ENCODE assay signal across 11 cellular contexts in genomic region chr12:54432815-54433164, GRCh38. TPM values are rescaled to one million over a fixed set of nuclear protein-coding genes. Genes with fewer than 3 reads are reported as not detected.
A peak's percentile ranks its signal among the peaks of the same experiment; 100 is the strongest.
DNase-seq lines count a peak whose midpoint lies in the region; ATAC-seq, FAIRE-seq and TF ChIP-seq lines count a peak whose summit lies in the region.
"Had no signal": no experiment of that assay in that cellular context is flagged by ENCODE, and none has a peak within 500 bp of the region (broad histone marks: within the 10 kb centered on the region; RNA-seq: fewer than 3 reads in every experiment).

No MANE protein-coding gene starts in this region.

- H2AK5ac ChIP-seq in H1 (ENCODE audit: low read depth, low read length), result peak overlapping the region; percentile 66; the same call in 1 of the 2 replicates

- H3K79me2 ChIP-seq in H1 (ENCODE audit: control insufficient read depth in 1 of 2, insufficient read depth in 2 of 2, low read length in 2 of 2), result no peaks in the 10 kb centered on the region

- H2AFZ ChIP-seq in H1 (ENCODE audit: low read length), result no peak overlapping the region

- TF ChIP-seq CTCF in heart right ventricle (IDR thresholded peaks at IDR 0.05) (no peak), H1 (IDR thresholded peaks at IDR 0.05; ENCODE audit: control extremely low read depth in 1 of 3, insufficient read depth in 1 of 3, low read depth in 1 of 3, low read length in 3 of 3) (no peak), uterus (IDR thresholded peaks at IDR 0.05) (no peak)

- POLR2A ChIA-PET in H1 (lab: Charles Lee; ENCODE audit: partially characterized antibody), result interaction anchor here (1.3 to 1.8 kb wide), 3 partner anchors 17 to 152 kb away, joined by 3 to 8 read pairs (median 4); no protein-coding TSS in a partner anchor
- POLR2A ChIA-PET in naive thymus-derived CD4-positive, alpha-beta T cell (lab: Charles Lee), result interaction anchor here (0.6 to 1.4 kb wide), 5 partner anchors 20 to 194 kb away, joined by 3 to 4 read pairs (median 3); no protein-coding TSS in a partner anchor

- H3K23me2 ChIP-seq in H1 (ENCODE audit: low read depth, low read length), result no peaks in the 10 kb centered on the region

- peaks cover 0 to 9% (median 0%) of the 10 kb centered on the region in 5 donors for H3K27me3 Mint-ChIP-seq in naive thymus-derived CD4-positive, alpha-beta T cell

- H3K14ac ChIP-seq in H1 (ENCODE audit: insufficient read length), result no peak overlapping the region

- H4K8ac ChIP-seq in H1 (ENCODE audit: extremely low read depth, insufficient read depth, low read length), result no peak overlapping the region

- no peak overlapping the region for H3K4ac ChIP-seq in H1 (replicated peaks; ENCODE audit: insufficient read length, low read depth, low read length)

- no peak overlapping the region for H3K18ac ChIP-seq in H1 (ENCODE audit: extremely low read depth, low read length)

- H2BK20ac ChIP-seq in H1 (ENCODE audit: low read length), result no peak overlapping the region

- H4K91ac ChIP-seq in H1 (replicated peaks; ENCODE audit: insufficient read length, low read length), result no peak overlapping the region

- FAIRE-seq in H1 (lab: Jason Lieb, UNC), result no peak

- intact Hi-C loops in heart right ventricle (cut with DNase I), result loop anchor here in 2 of 10 donors (2.0 kb wide), 1 partner anchor 14 kb away; the partner anchor contains the start of gene ITGA5 (in 2 of the 2)
- intact Hi-C loops in Right ventricle myocardium inferior (cut with DNase I), result loop anchor here (2.0 kb wide), 1 partner anchor 14 kb away; the partner anchor contains the start of gene ITGA5
- intact Hi-C loops in naive thymus-derived CD4-positive, alpha-beta T cell (cut with micrococcal nuclease), result no loop called here
- intact Hi-C loops in uterus (cut with DNase I; ENCODE audit: low total_unique reads), result no loop called here

- H3K4me1 ChIP-seq in heart right ventricle (peaks cover 25 to 62% (median 49%) of the 10 kb centered on the region in 9 donors), H1 (replicated peaks in 1 of 4; ENCODE audit: control insufficient read depth in 3 of 4, insufficient read depth in 4 of 4, low read length in 3 of 4) (peaks cover 0 to 14% (median 11%) of the 10 kb centered on the region in 4 experiments; a peak in 6 of 7 replicates), uterus (peaks cover 0 to 23% of the 10 kb centered on the region in 2 donors)
- H3K4me1 ChIP-seq in naive thymus-derived CD4-positive, alpha-beta T cell (ENCODE audit: control insufficient read depth in 2 of 2, insufficient read depth in 2 of 2, low read length in 2 of 2), result peaks cover 13 to 23% of the 10 kb centered on the region in 2 donors

- H2BK12ac ChIP-seq in H1 (ENCODE audit: low read depth, low read length), result peak overlapping the region; percentile 68; the same call in 1 of the 2 replicates

- H2BK15ac ChIP-seq in H1 (ENCODE audit: low read length), result peak overlapping the region; percentile 65; the same call in 1 of the 2 replicates

- H2BK5ac ChIP-seq in H1 (ENCODE audit: low read depth, low read length), result no peak overlapping the region

- H3K4me3 ChIP-seq in heart right ventricle, result no peak overlapping the region
- 0 out of 8 replicates have a peak overlapping the region, but pooled peaks of 1 of the 4 experiments have one; percentile 3 for H3K4me3 ChIP-seq in H1 (ENCODE audit: extremely low read depth in 1 of 4, insufficient read depth in 2 of 4, low read depth in 3 of 4, low read length in 4 of 4)
- no peak overlapping the region for H3K4me3 ChIP-seq in naive thymus-derived CD4-positive, alpha-beta T cell (ENCODE audit: low read length)
- H3K4me3 ChIP-seq in uterus, result no peak overlapping the region

- H4K20me1 ChIP-seq in H1 (replicated peaks in 1 of 2; ENCODE audit: control insufficient read depth in 1 of 2, insufficient read depth in 2 of 2, low read length in 2 of 2), result no peaks in the 10 kb centered on the region

- peak overlapping the region in 1 of 9 donors; percentile 49 for H3K27ac Mint-ChIP-seq in naive thymus-derived CD4-positive, alpha-beta T cell

- no peak overlapping the region for H3K56ac ChIP-seq in H1 (replicated peaks; ENCODE audit: insufficient read length, low read depth, low read length)

- H3K27me3 ChIP-seq in heart right ventricle, result no peaks in the 10 kb centered on the region
- peaks cover 3 to 38% (median 26%) of the 10 kb centered on the region in 4 experiments for H3K27me3 ChIP-seq in H1 (replicated peaks in 1 of 4; ENCODE audit: control insufficient read depth in 3 of 4, extremely low read depth in 1 of 4, insufficient read depth in 3 of 4, low read length in 3 of 4)
- H3K27me3 ChIP-seq in naive thymus-derived CD4-positive, alpha-beta T cell (ENCODE audit: control insufficient read depth in 2 of 2, insufficient read depth in 2 of 2, low read length in 2 of 2), result no peaks in the 10 kb centered on the region
- no peaks in the 10 kb centered on the region for H3K27me3 ChIP-seq in uterus

- TF ChIP-seq RAD21 in H1 (IDR thresholded peaks at IDR 0.05 in 1 of 2, conservative IDR thresholded peaks at IDR 0.05 in 1 of 2; ENCODE audit: low read depth in 2 of 2, low read length in 2 of 2), result no peak

- CTCF ChIA-PET in H1 (lab: Charles Lee; ENCODE audit: partially characterized antibody), result interaction anchor here (0.7 to 26.1 kb wide), 13 partner anchors 6 to 53 kb away, joined by 3 to 742 read pairs (median 5); partner anchors contain the start of gene ITGA5
- CTCF ChIA-PET in naive thymus-derived CD4-positive, alpha-beta T cell (lab: Charles Lee), result interaction anchor here (0.9 to 11.0 kb wide), 3 partner anchors 17 to 51 kb away, joined by 3 to 143 read pairs (median 111); partner anchors contain the start of gene ITGA5

- no peaks in the 10 kb centered on the region for H3K79me1 ChIP-seq in H1 (ENCODE audit: low read depth, low read length)

- TF ChIP-seq EP300 in H1 (IDR thresholded peaks at IDR 0.05; ENCODE audit: borderline replicate concordance in 1 of 2, low read depth in 2 of 2, low read length in 2 of 2), result no peak

- H3K4me3 Mint-ChIP-seq in naive thymus-derived CD4-positive, alpha-beta T cell, result peak overlapping the region in 1 of 10 donors; percentile 80
- H3K4me3 Mint-ChIP-seq: brain had no signal

- peaks cover 20 to 54% (median 32%) of the 10 kb centered on the region in 7 donors for H3K4me1 Mint-ChIP-seq in naive thymus-derived CD4-positive, alpha-beta T cell

- DNase-seq in heart right ventricle, result peak in 1 of 2 donors; percentile 55
- DNase-seq in Right ventricle myocardium inferior (ENCODE audit: missing footprints), result no peak
- DNase-seq in H1 (ENCODE audit: low read depth in 1 of 2, low spot score in 2 of 2), result no peak
- DNase-seq in naive thymus-derived CD4-positive, alpha-beta T cell, result no peak
- DNase-seq in uterus, result peak in 1 of 2 donors; percentile 48
- no peak for DNase-seq in DMS53 treated with DMSO at 0.1 percent for 48 hours (lab: John Stamatoyannopoulos, UW; ENCODE audit: unreplicated experiment)
- DNase-seq: midbrain, T1000 had no signal

- no peak overlapping the region for H2BK120ac ChIP-seq in H1 (replicated peaks; ENCODE audit: low read depth, low read length)

- H3K9ac ChIP-seq in H1 (replicated peaks in 1 of 4; ENCODE audit: extremely low read depth in 1 of 4, low read depth in 3 of 4, low read length in 3 of 4), result no peak overlapping the region

- H3K4me2 ChIP-seq in H1 (ENCODE audit: insufficient read depth in 1 of 2, low read depth in 2 of 2, low read length in 2 of 2), result peak overlapping the region in 1 of 2 experiments; percentile 15; a peak in 1 of 4 replicates

- TF ChIP-seq POLR2A in H1 (IDR thresholded peaks at IDR 0.05; ENCODE audit: control extremely low read depth in 1 of 2, low read depth in 2 of 2, low read length in 2 of 2), result no peak
- TF ChIP-seq POLR2A in uterus (IDR thresholded peaks at IDR 0.05), result no peak

- H3K23ac ChIP-seq in H1 (ENCODE audit: insufficient read length), result no peak overlapping the region

- H3K9me3 Mint-ChIP-seq in naive thymus-derived CD4-positive, alpha-beta T cell, result peaks cover 0 to 2% (median 0%) of the 10 kb centered on the region in 11 donors
- H3K9me3 Mint-ChIP-seq: brain had no signal

- H4K5ac ChIP-seq in H1 (ENCODE audit: insufficient read length, low read depth, low read length), result no peak overlapping the region

- H3K9me3 ChIP-seq in heart right ventricle (no peaks in the 10 kb centered on the region), H1 (ENCODE audit: insufficient read depth in 2 of 2, low read depth in 1 of 2, low read length in 1 of 2) (no peaks in the 10 kb centered on the region), uterus (no peaks in the 10 kb centered on the region)
- H3K9me3 ChIP-seq in naive thymus-derived CD4-positive, alpha-beta T cell (ENCODE audit: control insufficient read depth in 2 of 3, low read length in 3 of 3), result no peaks in the 10 kb centered on the region

- no peaks in the 10 kb centered on the region for H3K36me3 Mint-ChIP-seq in naive thymus-derived CD4-positive, alpha-beta T cell
- H3K36me3 Mint-ChIP-seq: brain had no signal

- WGBS in heart right ventricle, 2 donors, result 65 to 69% methylated on average over 4 of the region's 4 CpGs
- 87% methylated on average over 4 of the region's 4 CpGs; no CpG with 5 or more reads in 1 of the 2 experiments for WGBS in H1 (ENCODE audit: extremely low coverage in 1 of 2, insufficient coverage in 1 of 2, insufficient read length in 1 of 2, insufficient replicate concordance in 2 of 2, low coverage in 1 of 2, low lambda C conversion rate in 2 of 2, missing lambda C conversion rate in 1 of 2), 2 experiments

- ATAC-seq in heart right ventricle (peak; percentile 45 to 87 (median 76)), Right ventricle myocardium inferior (no peak), HG03025 (IDR thresholded peaks at IDR 0.05; ENCODE audit: low FRiP score, unreplicated experiment) (no peak), HG02885 (IDR thresholded peaks at IDR 0.05; ENCODE audit: poor library complexity, unreplicated experiment) (no peak)
- ATAC-seq in naive thymus-derived CD4-positive, alpha-beta T cell, result peak; percentile 47

- H3K27ac ChIP-seq in heart right ventricle (peak overlapping the region; percentile 64 to 86 (median 82)), H1 (ENCODE audit: low read depth, low read length) (no peak overlapping the region), uterus (peak overlapping the region; percentile 71 to 78)
- H3K27ac ChIP-seq in naive thymus-derived CD4-positive, alpha-beta T cell (ENCODE audit: low read depth, low read length), result no peak overlapping the region

- H3K36me3 ChIP-seq in heart right ventricle (no peaks in the 10 kb centered on the region), H1 (ENCODE audit: control insufficient read depth in 2 of 4, insufficient read depth in 4 of 4, low read length in 3 of 4) (no peaks in the 10 kb centered on the region), uterus (no peaks in the 10 kb centered on the region)
- H3K36me3 ChIP-seq in naive thymus-derived CD4-positive, alpha-beta T cell (ENCODE audit: control insufficient read depth in 2 of 3, insufficient read depth in 3 of 3, low read length in 3 of 3), result no peaks in the 10 kb centered on the region

RNA-seq across cellular contexts. Expression of gene ITGA5, which starts 13.7 kb away (rescaled TPM):
- 10 to 100 TPM; 35.7 to 86.1 (median 48.8) TPM for total RNA-seq in heart right ventricle
- polyA plus RNA-seq in heart right ventricle, result 100 to 1,000 TPM in 1 of 2 donors, 10 to 100 TPM in 1; 31.9 to 154 TPM
- 53.5 TPM for total RNA-seq in Right ventricle myocardium inferior
- total RNA-seq in H1 (2021; fragmentation: NEBNext Ultra II Directional; extraction: Animal tissue kit (Norgen Biotek cat#: 25700)), result 19.0 and 19.4 TPM in 2 replicates
- 11.6 and 17.7 TPM in 2 replicates for polyA plus RNA-seq in H1 (2011; rRNA removed)
- polyA plus RNA-seq in H1 (2011; cell fraction: cytosol; rRNA removed), result 10.9 TPM
- 47.4 TPM for polyA plus RNA-seq in H1 (2011; cell fraction: nucleus; rRNA removed)
- 10.4 to 19.6 TPM (median 18.1 TPM) in 4 replicates for polyA plus RNA-seq in H1 (2012, experiment 1 of 2)
- 20.3 TPM for polyA plus RNA-seq in H1 (2012, experiment 2 of 2)
- 34.1 TPM for polyA plus RNA-seq in H1 (2013, experiment 1 of 2)
- 32.9 TPM for polyA plus RNA-seq in H1 (2013, experiment 2 of 2)
- 24.0 and 36.9 TPM in 2 replicates for polyA minus RNA-seq in H1 (2011; rRNA and poly(A)+ RNA removed)
- polyA minus RNA-seq in H1 (2011; cell fraction: cytosol; rRNA and poly(A)+ RNA removed), result 17.8 TPM
- polyA minus RNA-seq in H1 (2011; cell fraction: nucleus; rRNA and poly(A)+ RNA removed), result 22.4 TPM
- total RNA-seq in naive thymus-derived CD4-positive, alpha-beta T cell, result 100 to 1,000 TPM in 4 of 5 experiments, 10 to 100 TPM in 1; 73.9 to 169 (median 145) TPM
- polyA plus RNA-seq in naive thymus-derived CD4-positive, alpha-beta T cell, result 10 to 100 TPM; 26.5 to 82.4 TPM
- 100 to 1,000 TPM in 2 of 4 donors, 10 to 100 TPM in 2; 69.7 to 223 (median 99.4) TPM for total RNA-seq in uterus

RNA-seq across cellular contexts. Expression of gene GTSF1, which starts 40.6 kb away (rescaled TPM):
- under 1 TPM in 2 of 10 donors, not detected in 8; 0.38 to 0.65 TPM for total RNA-seq in heart right ventricle
- under 1 TPM in 1 of 2 donors, not detected in 1; 0.07 TPM for polyA plus RNA-seq in heart right ventricle
- total RNA-seq in Right ventricle myocardium inferior, result 0.38 TPM
- total RNA-seq in H1 (2021; fragmentation: NEBNext Ultra II Directional; extraction: Animal tissue kit (Norgen Biotek cat#: 25700)), result 0.50 and 1.1 TPM in 2 replicates
- polyA plus RNA-seq in H1 (2011; rRNA removed), result 0.14 and 0.32 TPM in 2 replicates
- 0.61 TPM for polyA plus RNA-seq in H1 (2011; cell fraction: cytosol; rRNA removed)
- 0.40 TPM for polyA plus RNA-seq in H1 (2011; cell fraction: nucleus; rRNA removed)
- polyA plus RNA-seq in H1 (2012, experiment 1 of 2), result 0.43 to 0.61 TPM in 2 of 4 replicates, not detected in the others
- polyA plus RNA-seq in H1 (2012, experiment 2 of 2), result 0.98 TPM
- 1.0 TPM for polyA plus RNA-seq in H1 (2013, experiment 1 of 2)
- polyA plus RNA-seq in H1 (2013, experiment 2 of 2), result 0.88 TPM
- 0.51 TPM in 1 of 2 replicates, not detected in the other for polyA minus RNA-seq in H1 (2011; rRNA and poly(A)+ RNA removed)
- polyA minus RNA-seq in H1 (2011; cell fraction: cytosol; rRNA and poly(A)+ RNA removed), result not detected
- not detected for polyA minus RNA-seq in H1 (2011; cell fraction: nucleus; rRNA and poly(A)+ RNA removed)
- total RNA-seq in naive thymus-derived CD4-positive, alpha-beta T cell, result 1 to 10 TPM; 1.9 to 9.5 (median 2.5) TPM
- polyA plus RNA-seq in naive thymus-derived CD4-positive, alpha-beta T cell, result 10 to 100 TPM; 13.5 to 15.1 TPM
- not detected for total RNA-seq in uterus

RNA-seq across cellular contexts. Expression of gene ZNF385A, which starts 48.3 kb away (rescaled TPM):
- 10 to 100 TPM in 2 of 10 donors, 1 to 10 TPM in 8; 3.8 to 19.1 (median 4.8) TPM for total RNA-seq in heart right ventricle
- 10 to 100 TPM in 1 of 2 donors, 1 to 10 TPM in 1; 8.1 to 10.5 TPM for polyA plus RNA-seq in heart right ventricle
- 11.6 TPM for total RNA-seq in Right ventricle myocardium inferior
- 12.1 and 14.3 TPM in 2 replicates for total RNA-seq in H1 (2021; fragmentation: NEBNext Ultra II Directional; extraction: Animal tissue kit (Norgen Biotek cat#: 25700))
- polyA plus RNA-seq in H1 (2011; rRNA removed), result 5.2 and 7.7 TPM in 2 replicates
- 3.5 TPM for polyA plus RNA-seq in H1 (2011; cell fraction: cytosol; rRNA removed)
- polyA plus RNA-seq in H1 (2011; cell fraction: nucleus; rRNA removed), result 10.4 TPM
- 9.1 to 19.2 TPM (median 17.6 TPM) in 4 replicates for polyA plus RNA-seq in H1 (2012, experiment 1 of 2)
- 12.4 TPM for polyA plus RNA-seq in H1 (2012, experiment 2 of 2)
- 10.8 TPM for polyA plus RNA-seq in H1 (2013, experiment 1 of 2)
- 11.0 TPM for polyA plus RNA-seq in H1 (2013, experiment 2 of 2)
- polyA minus RNA-seq in H1 (2011; rRNA and poly(A)+ RNA removed), result 2.5 and 5.9 TPM in 2 replicates
- polyA minus RNA-seq in H1 (2011; cell fraction: cytosol; rRNA and poly(A)+ RNA removed), result 7.3 TPM
- 6.9 TPM for polyA minus RNA-seq in H1 (2011; cell fraction: nucleus; rRNA and poly(A)+ RNA removed)
- 10 to 100 TPM in 1 of 5 experiments, 1 to 10 TPM in 4; 1.3 to 69.9 (median 1.4) TPM for total RNA-seq in naive thymus-derived CD4-positive, alpha-beta T cell
- under 1 TPM; 0.39 to 0.78 TPM for polyA plus RNA-seq in naive thymus-derived CD4-positive, alpha-beta T cell
- total RNA-seq in uterus, result 10 to 100 TPM in 1 of 4 donors, 1 to 10 TPM in 1, under 1 TPM in 2; 0.26 to 16.9 (median 3.2) TPM

Comparison
In these comparisons a context has a peak if more than half of its experiments do, and no peak if none do; other contexts are left out.
1. ATAC-seq: peak in heart right ventricle (8 of 8) and naive thymus-derived CD4-positive, alpha-beta T cell (single experiment); none in Right ventricle myocardium inferior (single experiment), HG03025 (single experiment) and HG02885 (single experiment).
2. H3K27ac ChIP-seq: peak in heart right ventricle (10 of 10) and uterus (2 of 2); none in H1 (single experiment) and naive thymus-derived CD4-positive, alpha-beta T cell (single experiment).